Comparison of ENCODE assay signal across 7 cellular contexts in genomic region chr4:159455675-159456235, GRCh38.
DNase-seq lines count a peak whose midpoint lies in the region; ATAC-seq, FAIRE-seq and TF ChIP-seq lines count a peak whose summit lies in the region.

No MANE protein-coding gene starts in this region.

- TF ChIP-seq CTCF in VCaP (conservative IDR thresholded peaks at IDR 0.05), result peak; percentile 86

- ATAC-seq in GM21825 (IDR thresholded peaks at IDR 0.05; ENCODE audit: unreplicated experiment) (peak; percentile 76), GM21526 (IDR thresholded peaks at IDR 0.05; ENCODE audit: low FRiP score, unreplicated experiment) (no peak)

- DNase-seq in GDM1 (lab: John Stamatoyannopoulos, UW) (peak; percentile 7), NAMALWA (ENCODE audit: low spot score) (peak; percentile 71), KG1 (lab: John Stamatoyannopoulos, UW) (no peak)

- peak; percentile 77 for FAIRE-seq in islet of Langerhans (lab: Jason Lieb, UNC)

- no peak overlapping the region for H3K27ac ChIP-seq in VCaP
